8 cellular contexts compared by ENCODE assay signal in the genomic region with DNA sequence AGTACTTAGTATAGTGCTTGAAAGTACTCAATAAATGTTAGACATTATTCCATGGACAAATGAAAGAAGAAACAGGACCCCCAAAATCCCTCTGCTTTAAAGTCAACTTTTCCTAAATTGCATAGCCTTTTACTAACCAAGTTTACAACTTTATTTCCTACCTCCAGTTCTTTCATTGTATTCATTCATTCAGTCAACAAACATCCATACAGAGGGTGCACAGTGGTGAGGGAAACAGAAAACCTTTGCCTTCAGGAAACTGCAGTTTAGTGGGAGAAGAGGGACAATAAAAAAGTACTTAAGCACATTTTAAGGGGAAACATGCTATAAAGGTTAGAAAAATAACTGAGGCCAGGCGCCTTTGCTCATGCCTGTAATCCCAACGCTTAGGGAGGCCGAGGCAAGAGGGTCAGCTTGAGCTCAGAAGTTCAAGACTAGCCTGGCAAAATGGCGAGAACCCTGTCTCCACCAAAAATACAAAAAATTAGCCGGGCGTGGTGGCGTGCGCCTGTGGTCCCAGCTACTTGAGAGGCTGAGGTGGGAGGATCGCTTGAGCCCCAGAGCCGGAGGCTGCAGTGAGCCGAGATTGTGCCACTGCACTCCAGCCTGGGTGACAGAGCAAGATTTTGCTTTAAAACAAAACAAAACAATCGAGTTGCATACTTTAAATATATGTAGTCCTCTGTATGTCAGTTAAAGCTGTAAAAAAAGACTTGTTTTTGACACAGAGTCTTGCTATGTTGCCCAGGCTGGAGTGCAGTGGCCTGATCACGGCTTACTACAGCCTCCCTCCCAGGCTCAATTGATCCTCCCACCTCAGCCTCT. TPM values are rescaled to one million over a fixed set of nuclear protein-coding genes. Genes with fewer than 3 reads are reported as not detected.
DNase-seq lines count a peak whose midpoint lies in the region; ATAC-seq, FAIRE-seq and TF ChIP-seq lines count a peak whose summit lies in the region.

No MANE protein-coding gene starts in this region.

- no peaks in the 10 kb centered on the region for H3K9me3 ChIP-seq in A549
- H3K9me3 ChIP-seq in HUES64 (ENCODE audit: insufficient read depth, low read depth, low read length): no peaks in the 10 kb centered on the region
- H3K9me3 ChIP-seq in muscle layer of duodenum (ENCODE audit: control insufficient read depth in 1 of 2, low read length in 2 of 2): no peaks in the 10 kb centered on the region

- intact Hi-C loops in posterior cingulate gyrus (cut with DNase I): loop anchor here (2.0 to 10.0 kb wide), 3 partner anchors 74 to 608 kb away; partner anchors contain the start of genes CLPX, INTS14 and RAB11A

- FAIRE-seq in A549 (lab: Jason Lieb, UNC): no peak
- FAIRE-seq in bronchial epithelial cell (lab: Jason Lieb, UNC): no peak

- DNase-seq in A549 (ENCODE audit: low read depth in 1 of 2, low spot score in 1 of 2) (no peak), bronchial epithelial cell (ENCODE audit: low read depth) (no peak), posterior cingulate gyrus (no peak), NCI-H1417 (lab: John Stamatoyannopoulos, UW) (no peak), NCI-H146 (lab: John Stamatoyannopoulos, UW) (no peak)

- H3K27me3 ChIP-seq in HUES64 (ENCODE audit: insufficient read depth, low read length) (peaks cover 12% of the 10 kb centered on the region), bronchial epithelial cell (ENCODE audit: control insufficient read depth, insufficient read depth, low read length) (no peaks in the 10 kb centered on the region), muscle layer of duodenum (ENCODE audit: low read depth, low read length) (no peaks in the 10 kb centered on the region)

- H3K4me3 ChIP-seq in A549 (peak overlapping the region; percentile 72), HUES64 (ENCODE audit: low read length) (peak overlapping the region; percentile 84), bronchial epithelial cell (ENCODE audit: low read depth, low read length) (peak overlapping the region; percentile 80), muscle layer of duodenum (ENCODE audit: low read depth in 1 of 2, low read length in 2 of 2) (peak overlapping the region; percentile 63 to 77)

- no peak for TF ChIP-seq POLR2A in A549 (IDR thresholded peaks at IDR 0.05; ENCODE audit: low read length)

- WGBS in A549 (ENCODE audit: missing lambda C conversion rate): 89% methylated on average over 13 of the region's 13 CpGs
- 93% methylated on average over 13 of the region's 13 CpGs for WGBS in HUES64

- POLR2A ChIA-PET in A549 (lab: Yijun Ruan, JAX): interaction anchor here (0.8 to 4.1 kb wide), 3 partner anchors 76 to 489 kb away, joined by 3 to 30 read pairs (median 8); partner anchors contain the start of genes INTS14, RAB11A and RNU5B-1

- TF ChIP-seq EP300 in A549 (IDR thresholded peaks at IDR 0.05): no peak

- peaks cover 35% of the 10 kb centered on the region for H3K4me1 ChIP-seq in A549
- H3K4me1 ChIP-seq in HUES64 (ENCODE audit: insufficient read depth, low read length): peaks cover 14% of the 10 kb centered on the region
- H3K4me1 ChIP-seq in muscle layer of duodenum (ENCODE audit: control insufficient read depth in 1 of 2, insufficient read depth in 2 of 2, low read length in 2 of 2): peaks cover 4 to 13% of the 10 kb centered on the region in 2 donors

- H3K36me3 ChIP-seq in HUES64 (ENCODE audit: insufficient read depth, low read length): no peaks in the 10 kb centered on the region
- no peaks in the 10 kb centered on the region for H3K36me3 ChIP-seq in bronchial epithelial cell (ENCODE audit: control insufficient read depth, insufficient read depth, low read length)
- no peaks in the 10 kb centered on the region for H3K36me3 ChIP-seq in muscle layer of duodenum (ENCODE audit: control insufficient read depth in 1 of 2, insufficient read depth in 2 of 2, low read length in 2 of 2)

- H3K9ac ChIP-seq in HUES64 (ENCODE audit: low read depth, low read length): peak overlapping the region; percentile 77

- CTCF ChIA-PET in A549 (lab: Yijun Ruan, JAX): interaction anchor here (0.5 to 2.5 kb wide), 9 partner anchors 9 to 198 kb away, joined by 3 to 15 read pairs (median 4); partner anchors contain the start of gene INTS14

- no peak for TF ChIP-seq RAD21 in A549 (conservative IDR thresholded peaks at IDR 0.05 in 1 of 2, IDR thresholded peaks at IDR 0.05 in 1 of 2)

- H3K4me2 ChIP-seq in A549: peak overlapping the region; percentile 85

- ATAC-seq in A549: no peak
- no peak for ATAC-seq in HG03139 (IDR thresholded peaks at IDR 0.05; ENCODE audit: unreplicated experiment)

- H3K27ac ChIP-seq in A549 (peak overlapping the region; percentile 74 to 89), HUES64 (ENCODE audit: low read depth, low read length) (no peak overlapping the region; the same call in 1 of the 2 replicates), muscle layer of duodenum (ENCODE audit: low read length) (peak overlapping the region; percentile 99)

- TF ChIP-seq CTCF in A549 (IDR thresholded peaks at IDR 0.05) (no peak), bronchial epithelial cell (IDR thresholded peaks at IDR 0.05; ENCODE audit: insufficient read depth, low read length, severe bottlenecking) (no peak)

TF ChIP-seq in A549, 52 proteins besides CTCF, POLR2A, EP300 and RAD21 (continues in another document):
- TF ChIP-seq CHD4 (IDR thresholded peaks at IDR 0.05; ENCODE audit: borderline replicate concordance): no peak
- TF ChIP-seq SMC3 (IDR thresholded peaks at IDR 0.05): no peak
- TF ChIP-seq MAZ (IDR thresholded peaks at IDR 0.05; ENCODE audit: borderline replicate concordance, low read depth, low read length): no peak
- TF ChIP-seq HDAC2 (IDR thresholded peaks at IDR 0.05): no peak
- TF ChIP-seq TP53 (CRISPR knock-in tag; IDR thresholded peaks at IDR 0.05): no peak
- TF ChIP-seq, protein P1, sequence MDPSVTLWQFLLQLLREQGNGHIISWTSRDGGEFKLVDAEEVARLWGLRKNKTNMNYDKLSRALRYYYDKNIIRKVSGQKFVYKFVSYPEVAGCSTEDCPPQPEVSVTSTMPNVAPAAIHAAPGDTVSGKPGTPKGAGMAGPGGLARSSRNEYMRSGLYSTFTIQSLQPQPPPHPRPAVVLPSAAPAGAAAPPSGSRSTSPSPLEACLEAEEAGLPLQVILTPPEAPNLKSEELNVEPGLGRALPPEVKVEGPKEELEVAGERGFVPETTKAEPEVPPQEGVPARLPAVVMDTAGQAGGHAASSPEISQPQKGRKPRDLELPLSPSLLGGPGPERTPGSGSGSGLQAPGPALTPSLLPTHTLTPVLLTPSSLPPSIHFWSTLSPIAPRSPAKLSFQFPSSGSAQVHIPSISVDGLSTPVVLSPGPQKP (IDR thresholded peaks at IDR 0.05; ENCODE audit: low read depth, low read length): no peak
- TF ChIP-seq, protein P2, sequence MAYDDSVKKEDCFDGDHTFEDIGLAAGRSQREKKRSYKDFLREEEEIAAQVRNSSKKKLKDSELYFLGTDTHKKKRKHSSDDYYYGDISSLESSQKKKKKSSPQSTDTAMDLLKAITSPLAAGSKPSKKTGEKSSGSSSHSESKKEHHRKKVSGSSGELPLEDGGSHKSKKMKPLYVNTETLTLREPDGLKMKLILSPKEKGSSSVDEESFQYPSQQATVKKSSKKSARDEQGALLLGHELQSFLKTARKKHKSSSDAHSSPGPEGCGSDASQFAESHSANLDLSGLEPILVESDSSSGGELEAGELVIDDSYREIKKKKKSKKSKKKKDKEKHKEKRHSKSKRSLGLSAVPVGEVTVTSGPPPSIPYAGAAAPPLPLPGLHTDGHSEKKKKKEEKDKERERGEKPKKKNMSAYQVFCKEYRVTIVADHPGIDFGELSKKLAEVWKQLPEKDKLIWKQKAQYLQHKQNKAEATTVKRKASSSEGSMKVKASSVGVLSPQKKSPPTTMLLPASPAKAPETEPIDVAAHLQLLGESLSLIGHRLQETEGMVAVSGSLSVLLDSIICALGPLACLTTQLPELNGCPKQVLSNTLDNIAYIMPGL (CRISPR knock-in tag; IDR thresholded peaks at IDR 0.05; ENCODE audit: borderline replicate concordance): no peak
- TF ChIP-seq MAFK (IDR thresholded peaks at IDR 0.05; ENCODE audit: partially characterized antibody): no peak
- no peak for TF ChIP-seq BHLHE40 (IDR thresholded peaks at IDR 0.05; ENCODE audit: low read depth, low read length)
- TF ChIP-seq ZFP36 (IDR thresholded peaks at IDR 0.05; ENCODE audit: borderline replicate concordance, partially characterized antibody): no peak
- TF ChIP-seq TFCP2L1 (CRISPR knock-in tag; IDR thresholded peaks at IDR 0.05): no peak
- TF ChIP-seq RCOR1 (IDR thresholded peaks at IDR 0.05; ENCODE audit: low read depth, low read length): no peak
- TF ChIP-seq ESRRA (IDR thresholded peaks at IDR 0.05; ENCODE audit: borderline replicate concordance, low read length): no peak
- no peak for TF ChIP-seq RNF2 (IDR thresholded peaks at IDR 0.05; ENCODE audit: borderline replicate concordance, low read depth)
- no peak for TF ChIP-seq FOSB (CRISPR knock-in tag; IDR thresholded peaks at IDR 0.05)

RNA-seq across cellular contexts. Expression of gene DENND4A, which starts 1.1 kb away (rescaled TPM):
- 16.8 and 18.7 TPM in 2 replicates for polyA plus RNA-seq in A549 (2011; rRNA removed)
- 1.7 and 2.2 TPM in 2 replicates for polyA plus RNA-seq in A549 (2012; cell fraction: cytosol; rRNA removed)
- polyA plus RNA-seq in A549 (2012; cell fraction: nucleus; rRNA removed): 1.7 and 2.3 TPM in 2 replicates
- polyA plus RNA-seq in A549 (2017; fragmentation: RNase III; extraction: RNeasy Plus Mini Kit Qiagen cat#74134 plus additional on column Dnase treatment): 5.6 to 6.0 TPM (median 6.0 TPM) in 3 replicates
- polyA minus RNA-seq in A549 (2011; rRNA and poly(A)+ RNA removed): 26.0 and 29.0 TPM in 2 replicates
- polyA plus RNA-seq in HUES64 (2013, experiment 1 of 2): 3.2 TPM
- 3.9 TPM for polyA plus RNA-seq in HUES64 (2013, experiment 2 of 2)
- 11.1 and 12.0 TPM in 2 replicates for total RNA-seq in bronchial epithelial cell
